ENCODE assay signal across 16 cellular contexts in the genomic region with DNA sequence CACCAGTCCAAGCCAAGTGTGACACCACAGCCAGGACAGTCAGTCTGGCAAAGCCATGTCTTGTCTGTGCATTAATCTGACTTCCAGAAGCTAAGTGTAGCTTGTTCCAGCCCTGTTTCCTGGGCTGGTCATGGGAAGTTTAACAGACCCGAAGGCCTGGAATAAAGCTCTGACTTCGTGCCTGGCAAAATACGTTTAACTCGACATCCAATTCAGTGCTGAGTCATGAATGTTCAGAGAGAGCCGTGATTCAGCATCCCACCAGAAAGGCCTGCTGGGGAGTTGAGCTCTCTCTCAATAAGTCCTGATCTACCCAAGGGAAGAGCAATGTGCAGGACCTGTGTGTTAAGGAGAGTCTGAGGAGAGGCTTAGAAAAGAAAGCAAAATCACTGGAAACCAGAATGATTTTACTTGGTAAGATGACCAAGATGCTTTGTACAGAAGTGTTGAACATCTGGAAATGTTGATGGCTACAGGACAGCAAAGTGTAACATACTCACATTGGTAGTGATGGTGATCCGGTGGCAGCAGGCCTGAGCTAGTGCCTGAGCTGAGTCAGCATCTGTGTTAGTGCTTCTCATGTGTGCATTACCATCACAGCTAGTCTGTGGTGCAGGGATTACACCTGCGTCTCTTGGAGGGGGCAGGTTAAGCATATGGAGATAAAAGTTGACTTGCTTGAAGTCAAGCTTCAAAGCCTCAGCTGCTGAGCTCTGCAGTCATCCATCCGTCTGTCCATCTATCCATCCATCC.
"Had no signal": no experiment of that assay in that cellular context is flagged by ENCODE, and none has a peak within 500 bp of the region (broad histone marks: within the 10 kb centered on the region; RNA-seq: fewer than 3 reads in every experiment).

No MANE protein-coding gene starts in this region.

- H3K4me1 ChIP-seq: gastrocnemius medialis, parathyroid adenoma, spleen, upper lobe of right lung had no signal

- H3K27ac Mint-ChIP-seq: activated CD4-positive, alpha-beta memory T cell treated with anti-CD3 and anti-CD28 coated beads for 36 hours; activated CD8-positive, alpha-beta memory T cell treated with anti-CD3 and anti-CD28 coated beads, Interleukin-2, amount 10 ng/mL, durations not matched to agents 7 days and 5 days; natural killer cell; stimulated activated memory B cell treated with anti-CD40 and anti-IgM and Interleukin-4, amounts not matched to agents 10 μg/mL and 1 μg/mL and 100 μg/mL, for 72 hours had no signal

- H3K9me3 Mint-ChIP-seq: activated CD4-positive, alpha-beta memory T cell treated with anti-CD3 and anti-CD28 coated beads for 36 hours; natural killer cell; stimulated activated memory B cell treated with anti-CD40 and anti-IgM and Interleukin-4, amounts not matched to agents 10 μg/mL and 1 μg/mL and 100 μg/mL, for 72 hours had no signal

- H3K9ac ChIP-seq: parathyroid adenoma had no signal

- H3K36me3 ChIP-seq: gastrocnemius medialis, sigmoid colon, spleen, upper lobe of right lung had no signal

- ATAC-seq: activated CD8-positive, alpha-beta memory T cell treated with anti-CD3 and anti-CD28 coated beads, Interleukin-2, amount 10 ng/mL, durations not matched to agents 7 days and 5 days; gastrocnemius medialis; natural killer cell; stimulated activated memory B cell treated with anti-CD40 and anti-IgM and Interleukin-4, amounts not matched to agents 10 μg/mL and 1 μg/mL and 100 μg/mL, for 72 hours; upper lobe of right lung had no signal

- H2AFZ ChIP-seq: parathyroid adenoma had no signal

- H3K9me3 ChIP-seq: gastrocnemius medialis, sigmoid colon, spleen, upper lobe of right lung had no signal

- H3K4me3 ChIP-seq: gastrocnemius medialis, sigmoid colon, spleen, upper lobe of right lung had no signal

- H3K27me3 Mint-ChIP-seq: activated CD4-positive, alpha-beta memory T cell treated with anti-CD3 and anti-CD28 coated beads for 36 hours; activated CD8-positive, alpha-beta memory T cell treated with anti-CD3 and anti-CD28 coated beads, Interleukin-2, amount 10 ng/mL, durations not matched to agents 7 days and 5 days; stimulated activated memory B cell treated with anti-CD40 and anti-IgM and Interleukin-4, amounts not matched to agents 10 μg/mL and 1 μg/mL and 100 μg/mL, for 72 hours had no signal

- DNase-seq: activated CD4-positive, alpha-beta memory T cell treated with anti-CD3 and anti-CD28 coated beads for 36 hours; activated CD8-positive, alpha-beta memory T cell treated with anti-CD3 and anti-CD28 coated beads, Interleukin-2, amount 10 ng/mL, durations not matched to agents 7 days and 5 days; cerebellar nuclear complex; cortex of kidney; erythroblast; gastrocnemius medialis; head of caudate nucleus; mesendoderm; natural killer cell; sigmoid colon; spleen; stimulated activated CD4-positive, alpha-beta T cell treated with anti-CD3 and anti-CD28 coated beads, Interleukin-4, amount 100 ng/mL, for 4 hours; upper lobe of right lung had no signal

- H3K27me3 ChIP-seq: gastrocnemius medialis, sigmoid colon, spleen, upper lobe of right lung had no signal

- FAIRE-seq: endometrium had no signal

- H3K4me1 Mint-ChIP-seq: activated CD8-positive, alpha-beta memory T cell treated with anti-CD3 and anti-CD28 coated beads, Interleukin-2, amount 10 ng/mL, durations not matched to agents 7 days and 5 days; natural killer cell; stimulated activated memory B cell treated with anti-CD40 and anti-IgM and Interleukin-4, amounts not matched to agents 10 μg/mL and 1 μg/mL and 100 μg/mL, for 72 hours had no signal

- H3K36me3 Mint-ChIP-seq: activated CD4-positive, alpha-beta memory T cell treated with anti-CD3 and anti-CD28 coated beads for 36 hours; activated CD8-positive, alpha-beta memory T cell treated with anti-CD3 and anti-CD28 coated beads, Interleukin-2, amount 10 ng/mL, durations not matched to agents 7 days and 5 days; natural killer cell; stimulated activated memory B cell treated with anti-CD40 and anti-IgM and Interleukin-4, amounts not matched to agents 10 μg/mL and 1 μg/mL and 100 μg/mL, for 72 hours had no signal

- H3K79me2 ChIP-seq: parathyroid adenoma had no signal

- H3K4me3 Mint-ChIP-seq: activated CD4-positive, alpha-beta memory T cell treated with anti-CD3 and anti-CD28 coated beads for 36 hours; activated CD8-positive, alpha-beta memory T cell treated with anti-CD3 and anti-CD28 coated beads, Interleukin-2, amount 10 ng/mL, durations not matched to agents 7 days and 5 days; natural killer cell; stimulated activated memory B cell treated with anti-CD40 and anti-IgM and Interleukin-4, amounts not matched to agents 10 μg/mL and 1 μg/mL and 100 μg/mL, for 72 hours had no signal

- H3K27ac ChIP-seq: gastrocnemius medialis, parathyroid adenoma, sigmoid colon, spleen, upper lobe of right lung had no signal
